8 cellular contexts compared by ENCODE assay signal in genomic region chr13:75803175-75803611, GRCh38.
DNase-seq lines count a peak whose midpoint lies in the region; ATAC-seq and TF ChIP-seq lines count a peak whose summit lies in the region.

No MANE protein-coding gene starts in this region.

- TF ChIP-seq CTCF in natural killer cell (IDR thresholded peaks at IDR 0.05), result no peak

- H3K4me1 Mint-ChIP-seq in activated T-cell treated with anti-CD3 and anti-CD28 coated beads, Interleukin-2, amount 50 U/mL, for 24 hours (ENCODE audit: low read depth), result peaks cover 51% of the 10 kb centered on the region
- H3K4me1 Mint-ChIP-seq in activated naive CD4-positive, alpha-beta T cell treated with anti-CD3 and anti-CD28 coated beads, Interleukin-2, amount 50 U/mL, for 24 hours, result peaks cover 54% of the 10 kb centered on the region
- peaks cover 7 to 14% of the 10 kb centered on the region in 2 donors for H3K4me1 Mint-ChIP-seq in natural killer cell

- DNase-seq in activated T-cell treated with anti-CD3 and anti-CD28 coated beads, Interleukin-2, amount 50 U/mL, for 24 hours, result no peak
- DNase-seq in activated T-cell treated with anti-CD3 and anti-CD28 coated beads, Interleukin-2, amount 50 U/mL, for 1 hour, result no peak
- DNase-seq in natural killer cell, result no peak
- DNase-seq in T-helper 9 cell, result no peak
- DNase-seq in NCI-H82 treated with DMSO at 0.1 percent for 48 hours (lab: John Stamatoyannopoulos, UW; ENCODE audit: unreplicated experiment), result no peak
- DNase-seq in NCI-H1436 treated with DMSO at 0.1 percent for 48 hours (lab: John Stamatoyannopoulos, UW), result no peak

- peak overlapping the region; percentile 55 for H3K27ac Mint-ChIP-seq in activated T-cell treated with anti-CD3 and anti-CD28 coated beads, Interleukin-2, amount 50 U/mL, for 24 hours
- H3K27ac Mint-ChIP-seq in activated naive CD4-positive, alpha-beta T cell treated with anti-CD3 and anti-CD28 coated beads, Interleukin-2, amount 50 U/mL, for 24 hours, result peak overlapping the region; percentile 79
- peak overlapping the region in 1 of 2 donors; percentile 22 for H3K27ac Mint-ChIP-seq in natural killer cell

- H3K4me3 Mint-ChIP-seq in activated T-cell treated with anti-CD3 and anti-CD28 coated beads, Interleukin-2, amount 50 U/mL, for 24 hours, result peak overlapping the region; percentile 13
- H3K4me3 Mint-ChIP-seq in activated naive CD4-positive, alpha-beta T cell treated with anti-CD3 and anti-CD28 coated beads, Interleukin-2, amount 50 U/mL, for 24 hours, result peak overlapping the region; percentile 5
- H3K4me3 Mint-ChIP-seq in natural killer cell, result no peak overlapping the region

- no peaks in the 10 kb centered on the region for H3K27me3 Mint-ChIP-seq in activated T-cell treated with anti-CD3 and anti-CD28 coated beads, Interleukin-2, amount 50 U/mL, for 24 hours
- no peaks in the 10 kb centered on the region for H3K27me3 Mint-ChIP-seq in activated naive CD4-positive, alpha-beta T cell treated with anti-CD3 and anti-CD28 coated beads, Interleukin-2, amount 50 U/mL, for 24 hours
- no peaks in the 10 kb centered on the region for H3K27me3 Mint-ChIP-seq in natural killer cell (ENCODE audit: low read depth in 2 of 2)

- intact Hi-C loops in natural killer cell (cut with micrococcal nuclease), result no loop called here

- H3K36me3 Mint-ChIP-seq in activated T-cell treated with anti-CD3 and anti-CD28 coated beads, Interleukin-2, amount 50 U/mL, for 24 hours (ENCODE audit: low read depth), result peaks cover 10% of the 10 kb centered on the region
- H3K36me3 Mint-ChIP-seq in activated naive CD4-positive, alpha-beta T cell treated with anti-CD3 and anti-CD28 coated beads, Interleukin-2, amount 50 U/mL, for 24 hours, result peaks cover 35% of the 10 kb centered on the region
- no peaks in the 10 kb centered on the region for H3K36me3 Mint-ChIP-seq in natural killer cell

- H3K9me3 Mint-ChIP-seq in activated T-cell treated with anti-CD3 and anti-CD28 coated beads, Interleukin-2, amount 50 U/mL, for 24 hours, result no peaks in the 10 kb centered on the region
- H3K9me3 Mint-ChIP-seq in activated naive CD4-positive, alpha-beta T cell treated with anti-CD3 and anti-CD28 coated beads, Interleukin-2, amount 50 U/mL, for 24 hours, result no peaks in the 10 kb centered on the region
- no peaks in the 10 kb centered on the region for H3K9me3 Mint-ChIP-seq in natural killer cell

- ATAC-seq in HG03442 (IDR thresholded peaks at IDR 0.05; ENCODE audit: unreplicated experiment) (peak; percentile 79), natural killer cell (peak in 2 of 3 donors; percentile 55 to 71)
